ENCODE assay signal across 1 cellular context in the genomic region with DNA sequence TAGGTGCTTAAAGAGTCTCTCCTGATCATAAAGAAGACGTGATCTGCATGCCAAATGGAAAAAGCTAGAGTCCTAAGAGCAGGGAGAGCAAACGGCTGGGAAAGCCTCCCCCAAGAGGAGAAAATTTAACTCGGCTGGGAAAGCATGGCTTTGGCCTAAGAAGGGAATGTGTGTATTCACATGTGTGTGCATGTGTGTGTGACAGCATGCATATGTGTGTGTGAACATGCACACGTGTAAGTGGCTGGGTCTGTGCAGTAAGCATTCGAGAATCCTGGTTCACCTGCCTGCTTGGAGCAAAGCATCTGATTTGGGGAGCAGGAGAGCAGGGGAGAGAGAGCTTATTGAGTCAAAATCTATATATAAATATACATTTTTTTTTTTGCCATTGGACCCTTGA.
TF ChIP-seq lines count a peak whose summit lies in the region.

No MANE protein-coding gene starts in this region.

TF ChIP-seq in HepG2, 621 proteins besides CTCF, POLR2A, EP300 and RAD21:
- TF ChIP-seq MNT (IDR thresholded peaks at IDR 0.05) (peak; percentile 90), ZHX2 (IDR thresholded peaks at IDR 0.05; ENCODE audit: low read depth) (no peak), ZHX2 (CRISPR knock-in tag; IDR thresholded peaks at IDR 0.05; ENCODE audit: borderline replicate concordance) (no peak)
TF ChIP-seq in HepG2: peak in this region for 1.
